ENCODE assay signal across 22 cellular contexts in genomic region chr11:27660171-27660570, GRCh38. TPM values are rescaled to one million over a fixed set of nuclear protein-coding genes. Genes with fewer than 3 reads are reported as not detected.
"Had no signal": no experiment of that assay in that cellular context is flagged by ENCODE, and none has a peak within 500 bp of the region (broad histone marks: within the 10 kb centered on the region; RNA-seq: fewer than 3 reads in every experiment).

No MANE protein-coding gene starts in this region.

- H3K4me1 Mint-ChIP-seq: memory B cell; natural killer cell; neural crest cell; stimulated activated naive CD8-positive, alpha-beta T cell treated with anti-CD3 and anti-CD28 coated beads, Interleukin-15, amount 100 ng/mL, for 72 hours had no signal

- H3K4me1 ChIP-seq: parathyroid adenoma, right lobe of liver, suprapubic skin, transverse colon, upper lobe of right lung, uterus had no signal

- H3K9ac ChIP-seq: parathyroid adenoma had no signal

- H2AFZ ChIP-seq: parathyroid adenoma had no signal

- H3K27me3 ChIP-seq: dorsolateral prefrontal cortex, neutrophil, right lobe of liver, suprapubic skin, transverse colon, upper lobe of right lung, uterus had no signal

- H3K27ac Mint-ChIP-seq: memory B cell; natural killer cell; progenitor cell of endocrine pancreas; stimulated activated naive CD8-positive, alpha-beta T cell treated with anti-CD3 and anti-CD28 coated beads, Interleukin-15, amount 100 ng/mL, for 72 hours had no signal

- H3K4me3 Mint-ChIP-seq: memory B cell; natural killer cell; neural crest cell; stimulated activated naive CD8-positive, alpha-beta T cell treated with anti-CD3 and anti-CD28 coated beads, Interleukin-15, amount 100 ng/mL, for 72 hours had no signal

- H3K4me3 ChIP-seq: dorsolateral prefrontal cortex, lung, right lobe of liver, suprapubic skin, transverse colon, upper lobe of right lung, uterus had no signal

- DNase-seq: dorsolateral prefrontal cortex; effector CD4-positive, alpha-beta T cell; kidney; natural killer cell; right lobe of liver; small intestine; stimulated activated CD4-positive, alpha-beta T cell treated with anti-CD3 and anti-CD28 coated beads, Interleukin-12 subunit alpha, Interleukin-12 subunit beta, amount 100 ng/mL, for 4 hours; stimulated activated CD4-positive, alpha-beta T cell treated with anti-CD3 and anti-CD28 coated beads, Interleukin-1b, Interleukin-23, amount 100 ng/mL, for 48 hours; stimulated activated CD4-positive, alpha-beta T cell treated with anti-CD3 and anti-CD28 coated beads, Interleukin-4, amount 100 ng/mL, for 1 hour; stimulated activated CD8-positive, alpha-beta memory T cell treated with anti-CD3 and anti-CD28 coated beads, Interleukin-4, amount 100 ng/mL, for 48 hours; stimulated activated naive CD4-positive, alpha-beta T cell; stimulated activated naive CD8-positive, alpha-beta T cell treated with anti-CD3 and anti-CD28 coated beads, Interleukin-15, amount 100 ng/mL, for 72 hours; transverse colon; upper lobe of right lung; uterus had no signal

- H3K36me3 ChIP-seq: neutrophil, right lobe of liver, upper lobe of right lung, uterus had no signal

- H3K27ac ChIP-seq: dorsolateral prefrontal cortex, neutrophil, parathyroid adenoma, right lobe of liver, suprapubic skin, transverse colon, upper lobe of right lung, uterus had no signal

- H3K79me2 ChIP-seq: parathyroid adenoma had no signal

- H3K27me3 Mint-ChIP-seq: progenitor cell of endocrine pancreas; stimulated activated naive CD8-positive, alpha-beta T cell treated with anti-CD3 and anti-CD28 coated beads, Interleukin-15, amount 100 ng/mL, for 72 hours had no signal

- H3K9me3 ChIP-seq: neutrophil, right lobe of liver, suprapubic skin, transverse colon, upper lobe of right lung, uterus had no signal

RNA-seq across cellular contexts. Expression of gene BDNF, which starts 40.1 kb away (rescaled TPM):
- total RNA-seq: natural killer cell had no signal
